Comparison of ENCODE assay signal across 33 cellular contexts in genomic region chr11:111723595-111723994, GRCh38. TPM values are rescaled to one million over a fixed set of nuclear protein-coding genes. Genes with fewer than 3 reads are reported as not detected.
DNase-seq lines count a peak whose midpoint lies in the region; ATAC-seq, FAIRE-seq and TF ChIP-seq lines count a peak whose summit lies in the region.
"Had no signal": no experiment of that assay in that cellular context is flagged by ENCODE, and none has a peak within 500 bp of the region (broad histone marks: within the 10 kb centered on the region; RNA-seq: fewer than 3 reads in every experiment).

No MANE protein-coding gene starts in this region.

- H3K4me2 ChIP-seq in GM23338 (peak overlapping the region; percentile 42), GM12878 (ENCODE audit: control insufficient read depth, insufficient read depth) (no peak overlapping the region)
- H3K4me2 ChIP-seq: PC-9 had no signal

- H3K9me3 ChIP-seq in GM12878 (replicated peaks; ENCODE audit: control insufficient read depth, insufficient read depth, low read length), result no peaks in the 10 kb centered on the region
- H3K9me3 ChIP-seq in kidney (ENCODE audit: control insufficient read depth in 1 of 2, low read length in 2 of 2), result no peaks in the 10 kb centered on the region
- H3K9me3 ChIP-seq: ovary, thoracic aorta, uterus had no signal

- POLR2A ChIA-PET in GM12878 (lab: Charles Lee), result no interaction called here

- DNase-seq in GM23338 (ENCODE audit: low spot score) (peak; percentile 45), GM12878 (ENCODE audit: low read depth, low spot score) (no peak), left cardiac atrium (no peak), memory B cell (ENCODE audit: low spot score in 2 of 2) (no peak), NCI-H146 treated with DMSO at 0.1 percent for 48 hours (lab: John Stamatoyannopoulos, UW; ENCODE audit: unreplicated experiment) (no peak), kidney (no peak), SW 1271 (lab: John Stamatoyannopoulos, UW) (no peak)
- DNase-seq in activated naive CD4-positive, alpha-beta T cell (lab: John Stamatoyannopoulos, UW), result no peak
- DNase-seq: activated CD4-positive, alpha-beta T cell treated with anti-CD3 and anti-CD28 coated beads for 36 hours; activated CD8-positive, alpha-beta T cell treated with anti-CD3 and anti-CD28 coated beads, Interleukin-2, amount 10 ng/mL, durations not matched to agents 7 days and 5 days; activated naive CD4-positive, alpha-beta T cell treated with anti-CD3 and anti-CD28 coated beads, Interleukin-2, amount 50 U/mL, for 16 hours; brain microvascular endothelial cell; CD4-positive, CD25-positive, alpha-beta regulatory T cell; effector CD4-positive, alpha-beta T cell; mammary epithelial cell; MM.1S; NCI-H1417 treated with DMSO at 0.1 percent for 48 hours; NCI-H2081 treated with DMSO at 0.1 percent for 48 hours; NCI-H2227 treated with DMSO at 0.1 percent for 48 hours; NCI-H526 treated with DMSO at 0.1 percent for 48 hours; ovary; small intestine; stimulated activated naive B cell treated with anti-CD40 and anti-IgM and Interleukin-4, amounts not matched to agents 10 μg/mL and 1 μg/mL and 100 μg/mL, for 72 hours; uterus had no signal

- H3K27ac ChIP-seq in GM23338 (ENCODE audit: low read depth), result 0 out of 2 replicates have a peak overlapping the region, but pooled peaks have one; percentile 57
- no peak overlapping the region for H3K27ac ChIP-seq in GM12878 (ENCODE audit: control insufficient read depth, insufficient read depth)
- H3K27ac ChIP-seq in kidney (ENCODE audit: low read depth in 2 of 2, low read length in 2 of 2), result no peak overlapping the region
- H3K27ac ChIP-seq: brain microvascular endothelial cell, epithelial cell of prostate, ovary, PC-9, thoracic aorta, uterus had no signal

- FAIRE-seq in GM12878 (lab: Jason Lieb, UNC), result no peak
- FAIRE-seq in kidney (lab: Jason Lieb, UNC), result no peak
- FAIRE-seq: A204.1, colon, GM19239, H1, keratinocyte, small intestine had no signal

- H3K36me3 ChIP-seq in GM23338 (ENCODE audit: insufficient read depth) (0 out of 2 replicates have a peak, but pooled peaks cover 3% of the 10 kb centered on the region), GM12878 (ENCODE audit: control insufficient read depth in 2 of 2, insufficient read depth in 2 of 2, low read length in 1 of 2) (peaks cover 16 to 27% of the 10 kb centered on the region in 2 experiments), kidney (ENCODE audit: control insufficient read depth in 1 of 2, insufficient read depth in 2 of 2, low read length in 2 of 2) (peaks cover 46 to 73% of the 10 kb centered on the region in 2 donors)
- H3K36me3 ChIP-seq: ovary, uterus had no signal

- TF ChIP-seq POLR2A in GM12878 (IDR thresholded peaks at IDR 0.05; ENCODE audit: low read depth, low read length), result peak; percentile 20; the same call in 1 of the 2 replicates

- CTCF ChIA-PET in GM12878 (lab: Yijun Ruan, JAX), result interaction anchor here (1.6 kb wide), 1 partner anchor 119 kb away, joined by 5 read pairs; no protein-coding TSS in a partner anchor

- H3K4me1 ChIP-seq in GM23338 (ENCODE audit: insufficient read depth), result peaks cover 10% of the 10 kb centered on the region
- H3K4me1 ChIP-seq in GM12878 (ENCODE audit: control insufficient read depth, insufficient read depth, low read length), result no peaks in the 10 kb centered on the region
- peaks cover 3 to 10% of the 10 kb centered on the region in 2 donors for H3K4me1 ChIP-seq in kidney (ENCODE audit: control insufficient read depth in 1 of 2, insufficient read depth in 1 of 2, low read depth in 1 of 2, low read length in 2 of 2)
- H3K4me1 ChIP-seq: uterus had no signal

- H3K4me3 ChIP-seq in GM23338 (no peak overlapping the region), GM12878 (no peak overlapping the region), kidney (ENCODE audit: low read length in 2 of 2) (no peak overlapping the region)
- H3K4me3 ChIP-seq: ovary, PC-9, thoracic aorta, uterus had no signal

- peaks cover 21% of the 10 kb centered on the region for H3K4me1 Mint-ChIP-seq in GM23338
- H3K4me1 Mint-ChIP-seq in memory B cell, result no peaks in the 10 kb centered on the region
- H3K4me1 Mint-ChIP-seq: activated CD4-positive, alpha-beta T cell treated with anti-CD3 and anti-CD28 coated beads for 36 hours; CD4-positive, CD25-positive, alpha-beta regulatory T cell; stimulated activated naive B cell treated with anti-CD40 and anti-IgM and Interleukin-4, amounts not matched to agents 10 μg/mL and 1 μg/mL and 100 μg/mL, for 72 hours had no signal

- peaks cover 36% of the 10 kb centered on the region for H3K36me3 Mint-ChIP-seq in GM23338 (ENCODE audit: low read depth)
- peaks cover 40% of the 10 kb centered on the region for H3K36me3 Mint-ChIP-seq in memory B cell

- H3K9ac ChIP-seq in GM12878 (ENCODE audit: control insufficient read depth, insufficient read depth, low read length), result no peak overlapping the region
- no peak overlapping the region for H3K9ac ChIP-seq in kidney (ENCODE audit: low read length in 2 of 2)

- H2AFZ ChIP-seq in GM23338 (no peak overlapping the region), GM12878 (ENCODE audit: control insufficient read depth, low read depth, low read length) (no peak overlapping the region)
- H2AFZ ChIP-seq: PC-9 had no signal

- no TSS peak for BruUV-seq in GM12878 (replicated peaks; lab: Mats Ljungman, UMichigan)

- peaks cover 12% of the 10 kb centered on the region; the same call in 1 of the 2 replicates for H4K20me1 ChIP-seq in GM23338 (replicated peaks; ENCODE audit: insufficient read depth)
- H4K20me1 ChIP-seq in GM12878 (ENCODE audit: control insufficient read depth, insufficient read depth), result no peaks in the 10 kb centered on the region

- H3K27me3 Mint-ChIP-seq in GM23338 (ENCODE audit: insufficient read depth, low read depth, poor library complexity) (peaks cover 6% of the 10 kb centered on the region), memory B cell (no peaks in the 10 kb centered on the region)
- H3K27me3 Mint-ChIP-seq: activated CD4-positive, alpha-beta T cell treated with anti-CD3 and anti-CD28 coated beads for 36 hours; stimulated activated naive B cell treated with anti-CD40 and anti-IgM and Interleukin-4, amounts not matched to agents 10 μg/mL and 1 μg/mL and 100 μg/mL, for 72 hours had no signal

- RAD21 ChIA-PET in GM12878 (lab: Charles Lee; ENCODE audit: unreplicated experiment), result interaction anchor here (1.4 kb wide), 1 partner anchor 24 kb away, joined by 4 read pairs; no protein-coding TSS in a partner anchor

- SMC1A ChIA-PET in GM12878 (lab: Charles Lee; ENCODE audit: uncharacterized antibody, unreplicated experiment), result interaction anchor here (1.1 to 1.3 kb wide), 3 partner anchors 9 to 53 kb away, joined by 3 read pairs; no protein-coding TSS in a partner anchor

- H3K9me2 ChIP-seq in GM23338 (ENCODE audit: insufficient read depth), result no peaks in the 10 kb centered on the region

- H3K79me2 ChIP-seq in GM23338 (replicated peaks; ENCODE audit: insufficient read depth), result no peaks in the 10 kb centered on the region
- no peaks in the 10 kb centered on the region for H3K79me2 ChIP-seq in GM12878 (ENCODE audit: control insufficient read depth, insufficient read depth, low read length)

- intact Hi-C loops in GM12878 (cut with micrococcal nuclease; ENCODE audit: unreplicated experiment), result no loop called here
- intact Hi-C loops in left cardiac atrium (cut with DNase I), result no loop called here
- intact Hi-C loops in kidney (cut with DNase I), result no loop called here

- 95% methylated on average over 13 of the region's 15 CpGs for WGBS in GM12878 (ENCODE audit: insufficient coverage, insufficient replicate concordance, low lambda C conversion rate, missing lambda C conversion rate)

- H3K4me3 Mint-ChIP-seq in GM23338 (no peak overlapping the region), memory B cell (no peak overlapping the region)
- H3K4me3 Mint-ChIP-seq: activated CD4-positive, alpha-beta T cell treated with anti-CD3 and anti-CD28 coated beads for 36 hours; activated CD8-positive, alpha-beta T cell treated with anti-CD3 and anti-CD28 coated beads, Interleukin-2, amount 10 ng/mL, durations not matched to agents 7 days and 5 days; CD4-positive, CD25-positive, alpha-beta regulatory T cell; nephron; stimulated activated naive B cell treated with anti-CD40 and anti-IgM and Interleukin-4, amounts not matched to agents 10 μg/mL and 1 μg/mL and 100 μg/mL, for 72 hours had no signal

- H3K9me3 Mint-ChIP-seq in GM23338 (no peaks in the 10 kb centered on the region), memory B cell (no peaks in the 10 kb centered on the region)
- H3K9me3 Mint-ChIP-seq: CD4-positive, CD25-positive, alpha-beta regulatory T cell; nephron; stimulated activated naive B cell treated with anti-CD40 and anti-IgM and Interleukin-4, amounts not matched to agents 10 μg/mL and 1 μg/mL and 100 μg/mL, for 72 hours had no signal

- TF ChIP-seq EP300 in GM12878 (IDR thresholded peaks at IDR 0.05; ENCODE audit: borderline replicate concordance in 1 of 2, control insufficient read depth in 1 of 2, low read depth in 2 of 2, low read length in 2 of 2), result no peak

- H3K27me3 ChIP-seq in GM23338 (ENCODE audit: insufficient read depth), result no peaks in the 10 kb centered on the region
- no peaks in the 10 kb centered on the region for H3K27me3 ChIP-seq in GM12878 (replicated peaks in 1 of 2; ENCODE audit: control insufficient read depth in 2 of 2, insufficient read depth in 2 of 2, low read length in 1 of 2)
- H3K27me3 ChIP-seq: brain microvascular endothelial cell, ovary, uterus had no signal

- no peaks in the 10 kb centered on the region for H3F3A ChIP-seq in GM23338 (replicated peaks; ENCODE audit: low read depth)

- no peak for TF ChIP-seq CTCF in GM23338 (conservative IDR thresholded peaks at IDR 0.05; ENCODE audit: low read depth in 2 of 2)
- no peak for TF ChIP-seq CTCF in GM12878 (IDR thresholded peaks at IDR 0.05 in 2 of 3, conservative IDR thresholded peaks at IDR 0.05 in 1 of 3; ENCODE audit: control insufficient read depth in 2 of 3, extremely low read depth in 1 of 3, insufficient read depth in 1 of 3, low read depth in 3 of 3, low read length in 3 of 3)
- no peak for TF ChIP-seq CTCF in kidney (IDR thresholded peaks at IDR 0.05; ENCODE audit: borderline replicate concordance, extremely low read depth, insufficient read depth)

- in situ Hi-C loops in GM12878 (cut with MboI), result no loop called here

- ATAC-seq in GM23338 (peak; percentile 81), GM12878 (no peak), left cardiac atrium (peak; percentile 51 to 60), memory B cell (ENCODE audit: low read depth) (no peak)
- ATAC-seq: activated CD4-positive, alpha-beta T cell treated with anti-CD3 and anti-CD28 coated beads for 36 hours; activated CD8-positive, alpha-beta T cell treated with anti-CD3 and anti-CD28 coated beads, Interleukin-2, amount 10 ng/mL, durations not matched to agents 7 days and 5 days; stimulated activated naive B cell treated with anti-CD40 and anti-IgM and Interleukin-4, amounts not matched to agents 10 μg/mL and 1 μg/mL and 100 μg/mL, for 72 hours had no signal

- TF ChIP-seq RAD21 in GM12878 (IDR thresholded peaks at IDR 0.05; ENCODE audit: insufficient read depth, low read depth, low read length), result no peak

- H3K27ac Mint-ChIP-seq in GM23338 (peak overlapping the region; percentile 47; the same call in 1 of the 2 replicates), memory B cell (peak overlapping the region; percentile 35)
- H3K27ac Mint-ChIP-seq: activated CD4-positive, alpha-beta T cell treated with anti-CD3 and anti-CD28 coated beads for 36 hours; activated CD8-positive, alpha-beta T cell treated with anti-CD3 and anti-CD28 coated beads, Interleukin-2, amount 10 ng/mL, durations not matched to agents 7 days and 5 days; CD4-positive, CD25-positive, alpha-beta regulatory T cell had no signal

RNA-seq across cellular contexts. Expression of gene PPP2R1B, which starts 42.6 kb away (rescaled TPM):
- 75.3 and 82.0 TPM in 2 replicates for total RNA-seq in GM23338 (2014; rRNA removed; shearing (Covaris generic))
- polyA plus RNA-seq in GM23338 (2016; fragmentation: Nextera tagmentation; extraction: Ambion mirVana), result 15.9 and 18.5 TPM in 2 replicates
- 90.2 and 93.2 TPM in 2 replicates for total RNA-seq in GM12878 (2013; cell fraction: nucleolus; rRNA removed)
- total RNA-seq in GM12878 (2014; rRNA removed), result 33.9 and 39.5 TPM in 2 replicates
- total RNA-seq in GM12878 (2014; rRNA removed; fragmentation: Illumina TruSeq; extraction: Trizol), result 27.6 and 27.8 TPM in 2 replicates
- total RNA-seq in GM12878 (2021), result 47.3 and 49.1 TPM in 2 replicates
- polyA plus RNA-seq in GM12878 (2011; ENCODE audit: low read depth), result 18.3 TPM
- polyA plus RNA-seq in GM12878 (2011; rRNA removed), result 45.1 and 45.9 TPM in 2 replicates
- polyA plus RNA-seq in GM12878 (2011; cell fraction: cytosol; rRNA removed), result 35.6 and 43.4 TPM in 2 replicates
- 26.8 and 30.2 TPM in 2 replicates for polyA plus RNA-seq in GM12878 (2011; cell fraction: nucleus; rRNA removed)
- polyA plus RNA-seq in GM12878 (2012), result 14.7 and 18.3 TPM in 2 replicates
- polyA plus RNA-seq in GM12878 (2014; fragmentation: Illumina TruSeq; extraction: Trizol), result 34.4 and 36.1 TPM in 2 replicates
- 10 to 100 TPM; 28.5 to 37.0 TPM for polyA plus RNA-seq in GM12878 (2014; fragmentation: Nextera tagmentation; extraction: Ambion mirVana)
- polyA plus RNA-seq in GM12878 (2014; rRNA removed), result 26.6 and 27.3 TPM in 2 replicates
- polyA plus RNA-seq in GM12878 (2016; fragmentation: Nextera tagmentation; extraction: Ambion mirVana), result 10 to 100 TPM; 63.4 to 68.2 TPM
- polyA minus RNA-seq in GM12878 (2011; rRNA and poly(A)+ RNA removed), result 81.0 and 86.2 TPM in 2 replicates
- 24.2 and 30.5 TPM in 2 replicates for polyA minus RNA-seq in GM12878 (2011; cell fraction: cytosol; rRNA and poly(A)+ RNA removed)
- polyA minus RNA-seq in GM12878 (2011; cell fraction: nucleus; rRNA and poly(A)+ RNA removed), result 25.5 and 36.2 TPM in 2 replicates
- total RNA-seq in left cardiac atrium, result 10 to 100 TPM; 30.3 to 37.2 TPM
- total RNA-seq in kidney, result 35.5 TPM
- 11.7 TPM for polyA plus RNA-seq in kidney (ENCODE audit: insufficient read depth, low read depth, low replicate concordance)

Comparison
In these comparisons a context has a peak if more than half of its experiments do, and no peak if none do; other contexts are left out.
1. ATAC-seq: peak in GM23338 (single experiment) and left cardiac atrium (2 of 2); none in GM12878 (single experiment) and memory B cell (single experiment).